Comparison of ENCODE assay signal across 8 cellular contexts in genomic region chr16:88361775-88362174, GRCh38.
"Had no signal": no experiment of that assay in that cellular context is flagged by ENCODE, and none has a peak within 500 bp of the region (broad histone marks: within the 10 kb centered on the region; RNA-seq: fewer than 3 reads in every experiment).

No MANE protein-coding gene starts in this region.

- ATAC-seq: GM12878 had no signal

- FAIRE-seq: G401.6, GM12878, GM12891, GM12892, GM18507, GM19239 had no signal

- DNase-seq: GDM1, GF-D8 had no signal

- H3K4me3 ChIP-seq: GM12878 had no signal
